23 cellular contexts compared by ENCODE assay signal in the genomic region with DNA sequence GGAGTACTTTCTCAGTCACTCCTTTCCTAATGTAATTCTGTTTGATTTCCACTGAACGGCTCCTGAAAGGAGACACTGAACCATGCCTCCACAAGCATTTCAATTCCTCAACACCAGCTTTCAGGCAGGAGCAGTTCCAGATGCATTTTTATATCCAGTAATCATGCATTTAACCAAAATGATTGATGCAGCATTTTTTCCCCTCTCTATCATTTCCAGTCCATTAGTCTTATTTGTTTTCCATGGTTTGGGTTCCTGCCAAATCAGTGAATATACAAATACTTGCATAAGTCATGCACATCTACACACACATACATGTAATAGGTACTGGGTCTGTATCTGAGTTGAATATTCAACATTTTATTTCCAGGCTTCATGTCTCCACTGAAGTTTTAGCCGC.
A peak's percentile ranks its signal among the peaks of the same experiment; 100 is the strongest.
DNase-seq lines count a peak whose midpoint lies in the region; ATAC-seq and TF ChIP-seq lines count a peak whose summit lies in the region.
"Had no signal": no experiment of that assay in that cellular context is flagged by ENCODE, and none has a peak within 500 bp of the region (broad histone marks: within the 10 kb centered on the region; RNA-seq: fewer than 3 reads in every experiment).

No MANE protein-coding gene starts in this region.

- H2BK20ac ChIP-seq in IMR-90 (ENCODE audit: low read depth, low read length): no peak overlapping the region

- no peak overlapping the region for H2BK15ac ChIP-seq in IMR-90 (ENCODE audit: low read depth, low read length)

- H3K9ac ChIP-seq in IMR-90 (ENCODE audit: low read depth, low read length) (no peak overlapping the region), SK-N-SH (no peak overlapping the region)
- H3K9ac ChIP-seq: parathyroid adenoma had no signal

- no peaks in the 10 kb centered on the region; the same call in 1 of the 2 replicates for H3K9me1 ChIP-seq in IMR-90 (ENCODE audit: insufficient read depth, low read length)

- no peaks in the 10 kb centered on the region for H3K9me2 ChIP-seq in SK-N-SH

- TF ChIP-seq POLR2A in IMR-90 (IDR thresholded peaks at IDR 0.05; ENCODE audit: low read depth, low read length): no peak

- H3K27ac ChIP-seq in IMR-90 (ENCODE audit: insufficient read depth, low read length) (no peak overlapping the region), SK-N-SH (ENCODE audit: low read depth in 2 of 2, low read length in 1 of 2) (peak overlapping the region; percentile 16 to 34; a peak in 2 of 4 replicates)
- H3K27ac ChIP-seq: esophagus muscularis mucosa, parathyroid adenoma, upper lobe of left lung, VCaP had no signal

- BruUV-seq in IMR-90 (replicated peaks; lab: Mats Ljungman, UMichigan): no TSS peak

- peak; percentile 19 for DNase-seq in AG20443 (ENCODE audit: low spot score)
- peak; percentile 52 for DNase-seq in IMR-90
- DNase-seq in SK-N-SH: peak; percentile 9
- peak; percentile 34 for DNase-seq in fibroblast of the aortic adventitia (ENCODE audit: low read depth)
- no peak for DNase-seq in GDM1 (lab: John Stamatoyannopoulos, UW)
- no peak for DNase-seq in activated effector memory CD4-positive, alpha-beta T cell treated with anti-CD3 and anti-CD28 coated beads, Interleukin-2, amount 50 U/mL, for 16 hours
- no peak for DNase-seq in activated naive CD4-positive, alpha-beta T cell treated with anti-CD3 and anti-CD28 coated beads, Interleukin-2, amount 50 U/mL, for 72 hours (ENCODE audit: low spot score in 2 of 2)
- DNase-seq: activated CD8-positive, alpha-beta T cell treated with anti-CD3 and anti-CD28 coated beads for 36 hours; activated T-cell treated with anti-CD3 and anti-CD28 coated beads, Interleukin-2, amount 50 U/mL, for 48 hours; central memory CD4-positive, alpha-beta T cell; GF-D8; hypothalamus; mesendoderm; naive thymus-derived CD8-positive, alpha-beta T cell; NCI-H226; stimulated activated CD4-positive, alpha-beta T cell treated with anti-CD3 and anti-CD28 coated beads, Interleukin-2, amount 100 ng/mL, for 24 hours; stimulated activated naive CD8-positive, alpha-beta T cell treated with anti-CD3 and anti-CD28 coated beads, Interleukin-15, amount 100 ng/mL, for 72 hours had no signal

- no peaks in the 10 kb centered on the region for H3K79me2 ChIP-seq in SK-N-SH (ENCODE audit: insufficient read depth)
- H3K79me2 ChIP-seq: parathyroid adenoma had no signal

- no peaks in the 10 kb centered on the region for H3K79me1 ChIP-seq in IMR-90 (ENCODE audit: low read depth in 1 of 2, low read length in 2 of 2)

- no peaks in the 10 kb centered on the region for H3K36me3 Mint-ChIP-seq in activated naive CD4-positive, alpha-beta T cell treated with anti-CD3 and anti-CD28 coated beads, Interleukin-2, amount 50 U/mL, for 72 hours
- H3K36me3 Mint-ChIP-seq: naive thymus-derived CD8-positive, alpha-beta T cell had no signal

- no peak overlapping the region for H3K56ac ChIP-seq in IMR-90 (ENCODE audit: extremely low read depth, insufficient read depth, low read length)

- H3K9me3 ChIP-seq in IMR-90 (ENCODE audit: control insufficient read depth, insufficient read depth, low read length) (no peaks in the 10 kb centered on the region), SK-N-SH (no peaks in the 10 kb centered on the region)
- H3K9me3 ChIP-seq: esophagus muscularis mucosa, upper lobe of left lung had no signal

- dilution Hi-C loops in IMR-90 (cut with HindIII; ENCODE audit: low sequenced_read_pairs, unreplicated experiment): no loop called here

- TF ChIP-seq CTCF in IMR-90 (conservative IDR thresholded peaks at IDR 0.05; ENCODE audit: low read depth, low read length) (no peak), SK-N-SH (IDR thresholded peaks at IDR 0.05) (no peak), fibroblast of the aortic adventitia (IDR thresholded peaks at IDR 0.05; ENCODE audit: insufficient read depth, low read length) (no peak)

- POLR2A ChIA-PET in IMR-90 (lab: Charles Lee; ENCODE audit: unreplicated experiment) (no interaction called here), SK-N-SH (lab: Yijun Ruan, JAX) (no interaction called here)

- no peak overlapping the region for H4K8ac ChIP-seq in IMR-90 (ENCODE audit: low read depth in 2 of 2, low read length in 2 of 2)

- peak; percentile 51 to 78; a peak in 3 of 4 replicates for TF ChIP-seq EP300 in SK-N-SH (IDR thresholded peaks at IDR 0.05; ENCODE audit: borderline replicate concordance in 1 of 2, low read depth in 1 of 2, low read length in 1 of 2)

- WGBS in IMR-90 (ENCODE audit: extremely low coverage in 2 of 2, insufficient read length in 1 of 2), 2 experiments: no CpG with 5 or more reads among the region's 2 CpGs
- WGBS in SK-N-SH (ENCODE audit: low lambda C conversion rate): 55% methylated on average over 2 of the region's 2 CpGs

- H3K27me3 ChIP-seq in IMR-90 (ENCODE audit: control insufficient read depth, insufficient read depth, low read length) (no peaks in the 10 kb centered on the region), SK-N-SH (ENCODE audit: insufficient read depth) (no peaks in the 10 kb centered on the region)
- H3K27me3 ChIP-seq: esophagus muscularis mucosa, upper lobe of left lung had no signal

- no peak overlapping the region for H2AK5ac ChIP-seq in IMR-90 (ENCODE audit: low read depth, low read length)

- ATAC-seq in IMR-90 (ENCODE audit: low read depth) (peak; percentile 46; the same call in 1 of the 2 replicates), HG03139 (IDR thresholded peaks at IDR 0.05; ENCODE audit: unreplicated experiment) (no peak)
- no peak for ATAC-seq in activated naive CD4-positive, alpha-beta T cell treated with anti-CD3 and anti-CD28 coated beads, Interleukin-2, amount 50 U/mL, for 72 hours
- ATAC-seq: activated CD8-positive, alpha-beta T cell treated with anti-CD3 and anti-CD28 coated beads for 36 hours; naive thymus-derived CD8-positive, alpha-beta T cell; Right ventricle myocardium inferior; stimulated activated naive CD8-positive, alpha-beta T cell treated with anti-CD3 and anti-CD28 coated beads, Interleukin-15, amount 100 ng/mL, for 72 hours had no signal

- no peak overlapping the region for H3K4ac ChIP-seq in IMR-90 (ENCODE audit: low read depth, low read length)

- H2BK5ac ChIP-seq in IMR-90 (ENCODE audit: low read depth, low read length, poor library complexity, severe bottlenecking): no peak overlapping the region

- H3K36me3 ChIP-seq in IMR-90 (ENCODE audit: control insufficient read depth, insufficient read depth, low read length): no peaks in the 10 kb centered on the region
- no peaks in the 10 kb centered on the region for H3K36me3 ChIP-seq in SK-N-SH (replicated peaks in 1 of 2; ENCODE audit: control insufficient read depth in 1 of 2, insufficient read depth in 2 of 2, low read length in 1 of 2)
- H3K36me3 ChIP-seq: esophagus muscularis mucosa, upper lobe of left lung had no signal

- peaks cover 0 to 4% of the 10 kb centered on the region in 2 donors for H3K9me3 Mint-ChIP-seq in activated naive CD4-positive, alpha-beta T cell treated with anti-CD3 and anti-CD28 coated beads, Interleukin-2, amount 50 U/mL, for 72 hours
- H3K9me3 Mint-ChIP-seq: activated CD8-positive, alpha-beta T cell treated with anti-CD3 and anti-CD28 coated beads for 36 hours; stimulated activated naive CD8-positive, alpha-beta T cell treated with anti-CD3 and anti-CD28 coated beads, Interleukin-15, amount 100 ng/mL, for 72 hours had no signal

- H4K20me1 ChIP-seq in IMR-90 (ENCODE audit: insufficient read depth, low read length): no peaks in the 10 kb centered on the region
- H4K20me1 ChIP-seq in SK-N-SH (ENCODE audit: insufficient read depth): no peaks in the 10 kb centered on the region

- no peak overlapping the region for H3K23ac ChIP-seq in IMR-90 (ENCODE audit: low read depth, low read length)

- no peak overlapping the region for H2BK120ac ChIP-seq in IMR-90 (ENCODE audit: low read depth, low read length)

- H2AFZ ChIP-seq in IMR-90 (replicated peaks; ENCODE audit: low read length, poor library complexity) (no peak overlapping the region), SK-N-SH (ENCODE audit: low read depth) (peak overlapping the region; percentile 5; the same call in 1 of the 2 replicates)
- H2AFZ ChIP-seq: parathyroid adenoma had no signal

- CTCF ChIA-PET in IMR-90 (lab: Yijun Ruan, JAX) (no interaction called here), SK-N-SH (lab: Yijun Ruan, JAX) (no interaction called here)

- no peak overlapping the region for H2AK9ac ChIP-seq in IMR-90 (replicated peaks; ENCODE audit: low read depth, low read length, poor library complexity)

- H3K18ac ChIP-seq in IMR-90 (ENCODE audit: low read depth, low read length): peak overlapping the region; percentile 52; the same call in 1 of the 2 replicates

- no peak overlapping the region for H4K91ac ChIP-seq in IMR-90 (ENCODE audit: insufficient read depth, low read depth, low read length)

- H3K4me3 ChIP-seq in IMR-90 (ENCODE audit: insufficient read depth, low read depth, low read length): no peak overlapping the region
- no peak overlapping the region for H3K4me3 ChIP-seq in SK-N-SH (ENCODE audit: low read depth in 2 of 2, low read length in 1 of 2)
- no peak overlapping the region for H3K4me3 ChIP-seq in fibroblast of the aortic adventitia (ENCODE audit: low read depth, low read length)
- H3K4me3 ChIP-seq: esophagus muscularis mucosa, upper lobe of left lung had no signal

- TF ChIP-seq RAD21 in IMR-90 (IDR thresholded peaks at IDR 0.05; ENCODE audit: low read length) (no peak), SK-N-SH (IDR thresholded peaks at IDR 0.05; ENCODE audit: low read length) (no peak; the same call in 1 of the 2 replicates)

- H4K5ac ChIP-seq in IMR-90 (ENCODE audit: low read depth, low read length): no peak overlapping the region

- no peak overlapping the region for H3K27ac Mint-ChIP-seq in activated naive CD4-positive, alpha-beta T cell treated with anti-CD3 and anti-CD28 coated beads, Interleukin-2, amount 50 U/mL, for 72 hours
- H3K27ac Mint-ChIP-seq: activated CD8-positive, alpha-beta T cell treated with anti-CD3 and anti-CD28 coated beads for 36 hours; naive thymus-derived CD8-positive, alpha-beta T cell; stimulated activated naive CD8-positive, alpha-beta T cell treated with anti-CD3 and anti-CD28 coated beads, Interleukin-15, amount 100 ng/mL, for 72 hours had no signal

- in situ Hi-C loops in IMR-90 (cut with MboI; ENCODE audit: low sequenced_read_pairs): no loop called here

- H3K14ac ChIP-seq in IMR-90 (replicated peaks; ENCODE audit: low read depth, low read length): no peak overlapping the region

- H3K4me2 ChIP-seq in IMR-90 (ENCODE audit: low read depth, low read length) (no peak overlapping the region), SK-N-SH (no peak overlapping the region)

- peaks cover 7% of the 10 kb centered on the region for H3F3A ChIP-seq in SK-N-SH (replicated peaks; ENCODE audit: insufficient read depth)

- intact Hi-C loops in IMR-90 (cut with micrococcal nuclease): no loop called here

- H3K4me1 ChIP-seq in IMR-90 (ENCODE audit: control insufficient read depth, insufficient read depth, low read length) (peaks cover 5% of the 10 kb centered on the region; the same call in 1 of the 2 replicates), SK-N-SH (ENCODE audit: control insufficient read depth in 1 of 2, insufficient read depth in 2 of 2, low read depth in 1 of 2, low read length in 1 of 2) (peaks cover 0 to 16% of the 10 kb centered on the region in 2 experiments)
- H3K4me1 ChIP-seq: parathyroid adenoma, upper lobe of left lung had no signal

TF ChIP-seq in IMR-90, 13 proteins besides CTCF, POLR2A, EP300 and RAD21 (continues in another document):
- no peak for TF ChIP-seq RCOR1 (IDR thresholded peaks at IDR 0.05; ENCODE audit: insufficient replicate concordance, low read length)

Comparison
In these comparisons a context has a peak if more than half of its experiments do, and no peak if none do; other contexts are left out.
1. DNase-seq: peak in AG20443 (single experiment), IMR-90 (single experiment), SK-N-SH (single experiment) and fibroblast of the aortic adventitia (single experiment); none in GDM1 (single experiment), activated effector memory CD4-positive, alpha-beta T cell treated with anti-CD3 and anti-CD28 coated beads, Interleukin-2, amount 50 U/mL, for 16 hours (single experiment) and activated naive CD4-positive, alpha-beta T cell treated with anti-CD3 and anti-CD28 coated beads, Interleukin-2, amount 50 U/mL, for 72 hours (0 of 2).